In the genomic region with DNA sequence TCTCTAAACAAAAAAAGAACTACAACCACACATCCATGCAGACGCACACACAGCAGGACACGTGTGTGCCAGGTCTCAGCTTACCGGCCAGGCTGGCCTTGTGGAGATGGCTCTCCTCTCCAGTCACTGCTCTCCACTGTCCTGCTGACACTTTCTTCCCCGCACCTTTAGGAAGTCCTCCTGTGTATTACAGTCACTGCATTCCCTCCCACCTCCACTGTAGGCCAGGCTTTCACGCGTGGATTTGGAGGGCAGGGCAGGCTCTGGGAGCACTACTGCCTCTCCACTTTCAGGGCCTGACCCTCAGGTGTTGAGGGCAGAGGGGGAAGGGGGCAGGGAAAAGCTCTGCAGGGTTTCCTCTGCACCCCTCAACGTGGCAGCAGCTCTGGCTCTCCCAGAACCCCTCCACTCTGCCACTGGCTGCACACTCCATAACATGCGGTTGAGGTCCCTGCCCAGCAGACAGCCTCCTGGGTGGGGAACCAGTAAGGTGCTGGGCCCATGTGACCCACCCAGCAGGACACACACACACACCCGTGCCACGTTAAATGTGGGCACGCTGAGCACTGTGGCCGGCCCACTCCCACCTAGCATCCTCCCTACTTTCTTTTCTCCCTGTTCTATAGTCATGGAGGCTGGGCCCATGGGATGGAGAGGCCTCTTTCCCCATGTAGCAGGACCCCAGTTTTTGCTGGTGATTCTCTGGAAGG, we compare ENCODE assay signal across 22 cellular contexts.
"Had no signal": no experiment of that assay in that cellular context is flagged by ENCODE, and none has a peak within 500 bp of the region (broad histone marks: within the 10 kb centered on the region; RNA-seq: fewer than 3 reads in every experiment).

No MANE protein-coding gene starts in this region.

- FAIRE-seq: kidney, pancreas, TTC549 had no signal

- H3K27ac Mint-ChIP-seq: natural killer cell treated with Interleukin-12 subunit alpha and Interleukin-12 subunit beta and Interleukin-15 and Interleukin-18, amount 100 ng/mL, for 72 hours had no signal

- H3K27me3 ChIP-seq: brain microvascular endothelial cell, esophagus muscularis mucosa, pancreas had no signal

- H3K4me1 Mint-ChIP-seq: central memory CD8-positive, alpha-beta T cell had no signal

- H3K27me3 Mint-ChIP-seq: natural killer cell treated with Interleukin-12 subunit alpha and Interleukin-12 subunit beta and Interleukin-15 and Interleukin-18, amount 100 ng/mL, for 72 hours had no signal

- H3K36me3 Mint-ChIP-seq: activated naive CD4-positive, alpha-beta T cell treated with anti-CD3 and anti-CD28 coated beads, Interleukin-2, amount 50 U/mL, for 72 hours; natural killer cell treated with Interleukin-12 subunit alpha and Interleukin-12 subunit beta and Interleukin-15 and Interleukin-18, amount 100 ng/mL, for 72 hours had no signal

- H3K9me3 ChIP-seq: esophagus muscularis mucosa, pancreas had no signal

- H3K9me3 Mint-ChIP-seq: activated naive CD4-positive, alpha-beta T cell treated with anti-CD3 and anti-CD28 coated beads, Interleukin-2, amount 50 U/mL, for 72 hours; central memory CD8-positive, alpha-beta T cell; natural killer cell treated with Interleukin-12 subunit alpha and Interleukin-12 subunit beta and Interleukin-15 and Interleukin-18, amount 100 ng/mL, for 72 hours had no signal

- H3K36me3 ChIP-seq: brain microvascular endothelial cell, pancreas had no signal

- ATAC-seq: activated naive CD4-positive, alpha-beta T cell treated with anti-CD3 and anti-CD28 coated beads, Interleukin-2, amount 50 U/mL, for 72 hours; pancreas had no signal

- H3K4me3 ChIP-seq: esophagus muscularis mucosa, pancreas had no signal

- H3K27ac ChIP-seq: brain microvascular endothelial cell, esophagus muscularis mucosa, pancreas had no signal

- DNase-seq: activated CD4-positive, alpha-beta T cell treated with anti-CD3 and anti-CD28 coated beads, Interleukin-2, amount 50 U/mL, for 1 hour; activated CD4-positive, CD25-positive, alpha-beta regulatory T cell; activated effector memory CD4-positive, alpha-beta T cell treated with Interleukin-2 at 50 U/mL for 16 hours; activated T-cell treated with anti-CD3 and anti-CD28 coated beads, Interleukin-2, amount 50 U/mL, for 1 hour; brain microvascular endothelial cell; cortex of kidney; effector CD4-positive, alpha-beta T cell; hypothalamus; kidney; mesenchymal stem cell; SIG-M5; stimulated activated CD4-positive, alpha-beta T cell treated with anti-CD3 and anti-CD28 coated beads, Interleukin-4, amount 100 ng/mL, for 1 hour; stimulated activated naive CD4-positive, alpha-beta T cell; substantia nigra; T-helper 2 cell; trophoblast cell had no signal

- H3K4me3 Mint-ChIP-seq: central memory CD8-positive, alpha-beta T cell; natural killer cell treated with Interleukin-12 subunit alpha and Interleukin-12 subunit beta and Interleukin-15 and Interleukin-18, amount 100 ng/mL, for 72 hours had no signal
